23 cellular contexts compared by ENCODE assay signal in the genomic region with DNA sequence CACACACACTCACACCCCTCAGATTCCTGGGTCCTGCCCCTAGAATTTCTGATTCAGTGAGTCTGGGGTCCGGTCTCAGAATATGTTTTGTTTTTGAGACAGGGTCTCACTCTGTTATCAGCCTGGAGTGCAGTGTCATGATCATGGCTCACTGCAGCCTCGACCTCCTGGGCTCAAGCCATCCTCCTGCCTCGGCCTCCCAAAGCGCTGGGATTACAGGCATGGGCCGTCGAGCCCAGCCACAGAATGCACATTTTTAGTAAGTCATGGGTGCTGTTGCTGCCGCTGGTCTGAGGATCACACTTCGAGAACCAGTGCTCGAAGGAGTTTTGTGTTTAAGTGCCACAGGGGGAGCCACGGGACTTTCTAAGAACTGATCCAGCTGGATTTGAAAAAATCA. TPM values are rescaled to one million over a fixed set of nuclear protein-coding genes. Genes with fewer than 3 reads are reported as not detected.
A peak's percentile ranks its signal among the peaks of the same experiment; 100 is the strongest.
DNase-seq lines count a peak whose midpoint lies in the region; ATAC-seq, FAIRE-seq and TF ChIP-seq lines count a peak whose summit lies in the region.
"Had no signal": no experiment of that assay in that cellular context is flagged by ENCODE, and none has a peak within 500 bp of the region (broad histone marks: within the 10 kb centered on the region; RNA-seq: fewer than 3 reads in every experiment).

No MANE protein-coding gene starts in this region.

- peak; percentile 17 for DNase-seq in kidney
- DNase-seq in posterior vena cava (ENCODE audit: low spot score), result peak; percentile 25
- DNase-seq: ACHN; BE2C; C1 segment of cervical spinal cord; CD4-positive, CD25-positive, alpha-beta regulatory T cell; CD8-positive, alpha-beta memory T cell; COR-L47; DMS 273 treated with DMSO at 0.1 percent for 48 hours; DMS53; DND-41; EL; H9 had no signal

- H3K27ac Mint-ChIP-seq in IgD-negative memory B cell, result peak overlapping the region in 2 of 3 donors; percentile 13 to 57
- no peak overlapping the region for H3K27ac Mint-ChIP-seq in stimulated activated memory B cell treated with anti-CD40 and anti-IgM and Interleukin-4, amounts not matched to agents 10 μg/mL and 1 μg/mL and 100 μg/mL, for 72 hours
- H3K27ac Mint-ChIP-seq: CD4-positive, CD25-positive, alpha-beta regulatory T cell; CD8-positive, alpha-beta memory T cell; H9 had no signal

- no peak for FAIRE-seq in kidney (lab: Jason Lieb, UNC)
- FAIRE-seq: A204.1, GM12878, GM19239, H1 had no signal

- H3K9ac ChIP-seq in kidney (ENCODE audit: low read length in 2 of 2), result no peak overlapping the region

- H3K36me3 Mint-ChIP-seq in IgD-negative memory B cell, result no peaks in the 10 kb centered on the region
- H3K36me3 Mint-ChIP-seq in stimulated activated memory B cell treated with anti-CD40 and anti-IgM and Interleukin-4, amounts not matched to agents 10 μg/mL and 1 μg/mL and 100 μg/mL, for 72 hours, result no peaks in the 10 kb centered on the region
- H3K36me3 Mint-ChIP-seq: CD4-positive, CD25-positive, alpha-beta regulatory T cell; CD8-positive, alpha-beta memory T cell had no signal

- CTCF ChIA-PET in HEK293 (lab: Yijun Ruan, JAX), result no interaction called here

- H3K36me3 ChIP-seq in HEK293 (ENCODE audit: control insufficient read depth in 2 of 2, insufficient read depth in 1 of 2, low read length in 2 of 2) (no peaks in the 10 kb centered on the region), kidney (ENCODE audit: control insufficient read depth in 1 of 2, insufficient read depth in 2 of 2, low read length in 2 of 2) (no peaks in the 10 kb centered on the region)
- H3K36me3 ChIP-seq: BE2C had no signal

- peaks cover 10% of the 10 kb centered on the region for H3K27me3 Mint-ChIP-seq in IgD-negative memory B cell
- H3K27me3 Mint-ChIP-seq in stimulated activated memory B cell treated with anti-CD40 and anti-IgM and Interleukin-4, amounts not matched to agents 10 μg/mL and 1 μg/mL and 100 μg/mL, for 72 hours, result peaks cover 32% of the 10 kb centered on the region
- H3K27me3 Mint-ChIP-seq: CD4-positive, CD25-positive, alpha-beta regulatory T cell; CD8-positive, alpha-beta memory T cell had no signal

- H3K9me3 Mint-ChIP-seq in IgD-negative memory B cell, result peaks cover 2 to 4% (median 3%) of the 10 kb centered on the region in 3 donors
- peaks cover 6% of the 10 kb centered on the region for H3K9me3 Mint-ChIP-seq in stimulated activated memory B cell treated with anti-CD40 and anti-IgM and Interleukin-4, amounts not matched to agents 10 μg/mL and 1 μg/mL and 100 μg/mL, for 72 hours
- H3K9me3 Mint-ChIP-seq: CD8-positive, alpha-beta memory T cell had no signal

- no peak overlapping the region for H3K4me3 Mint-ChIP-seq in IgD-negative memory B cell
- no peak overlapping the region for H3K4me3 Mint-ChIP-seq in stimulated activated memory B cell treated with anti-CD40 and anti-IgM and Interleukin-4, amounts not matched to agents 10 μg/mL and 1 μg/mL and 100 μg/mL, for 72 hours
- H3K4me3 Mint-ChIP-seq: CD4-positive, CD25-positive, alpha-beta regulatory T cell; CD8-positive, alpha-beta memory T cell; H9 had no signal

- H3K27ac ChIP-seq in HEK293 (ENCODE audit: extremely low read depth, low read depth, low read length) (no peak overlapping the region), kidney (ENCODE audit: low read depth in 2 of 2, low read length in 2 of 2) (no peak overlapping the region)

- H3K4me1 ChIP-seq in HEK293 (ENCODE audit: control insufficient read depth, insufficient read depth, low read length) (no peaks in the 10 kb centered on the region), kidney (ENCODE audit: control insufficient read depth in 1 of 2, insufficient read depth in 1 of 2, low read depth in 1 of 2, low read length in 2 of 2) (no peaks in the 10 kb centered on the region)
- H3K4me1 ChIP-seq: BE2C had no signal

- TF ChIP-seq CTCF in HEK293 (tag by site-specific recombination; IDR thresholded peaks at IDR 0.05) (no peak), kidney (IDR thresholded peaks at IDR 0.05; ENCODE audit: borderline replicate concordance, extremely low read depth, insufficient read depth) (no peak)

- H3K9me3 ChIP-seq in HEK293 (ENCODE audit: control insufficient read depth, insufficient read depth, low read depth, low read length) (no peaks in the 10 kb centered on the region), kidney (ENCODE audit: control insufficient read depth in 1 of 2, low read length in 2 of 2) (no peaks in the 10 kb centered on the region)
- H3K9me3 ChIP-seq: BE2C had no signal

- intact Hi-C loops in kidney (cut with DNase I), result no loop called here
- intact Hi-C loops in posterior vena cava (cut with DNase I), result no loop called here

- POLR2A ChIA-PET in HEK293 (lab: Yijun Ruan, JAX), result no interaction called here

- no peak for ATAC-seq in HG02759 (IDR thresholded peaks at IDR 0.05; ENCODE audit: unreplicated experiment)
- ATAC-seq in HG03135 (IDR thresholded peaks at IDR 0.05; ENCODE audit: unreplicated experiment), result no peak
- ATAC-seq in stimulated activated memory B cell treated with anti-CD40 and anti-IgM and Interleukin-4, amounts not matched to agents 10 μg/mL and 1 μg/mL and 100 μg/mL, for 72 hours, result no peak
- ATAC-seq: GM12878 had no signal

- no peak overlapping the region for H3K4me3 ChIP-seq in HEK293 (ENCODE audit: low read depth, low read length)
- no peak overlapping the region for H3K4me3 ChIP-seq in kidney (ENCODE audit: low read length in 2 of 2)
- H3K4me3 ChIP-seq: GM12878 had no signal

- H3K4me1 Mint-ChIP-seq in IgD-negative memory B cell, result no peaks in the 10 kb centered on the region
- peaks cover 5% of the 10 kb centered on the region for H3K4me1 Mint-ChIP-seq in stimulated activated memory B cell treated with anti-CD40 and anti-IgM and Interleukin-4, amounts not matched to agents 10 μg/mL and 1 μg/mL and 100 μg/mL, for 72 hours
- H3K4me1 Mint-ChIP-seq: CD4-positive, CD25-positive, alpha-beta regulatory T cell had no signal

TF ChIP-seq in HEK293, 187 proteins besides CTCF, POLR2A, EP300 and RAD21:
- TF ChIP-seq ZNF324 (tag by site-specific recombination; IDR thresholded peaks at IDR 0.05) (no peak), ZSCAN4 (tag by site-specific recombination; IDR thresholded peaks at IDR 0.05) (peak; percentile 43; the same call in 1 of the 2 replicates), GLIS1 (tag by site-specific recombination; IDR thresholded peaks at IDR 0.05) (no peak)

RNA-seq across cellular contexts. Expression of gene TNFSF14, which starts 22.1 kb away (rescaled TPM):
- polyA plus RNA-seq in IgD-negative memory B cell, result 0.25 TPM
- 2.5 TPM for total RNA-seq in kidney
- polyA plus RNA-seq in kidney (ENCODE audit: insufficient read depth, low read depth, low replicate concordance), result not detected
- 1 to 10 TPM; 1.4 to 1.6 TPM for total RNA-seq in posterior vena cava
- total RNA-seq: G401, H1, H9 had no signal

RNA-seq across cellular contexts. Expression of gene C3, which starts 28.4 kb away (rescaled TPM):
- not detected for polyA plus RNA-seq in IgD-negative memory B cell
- 3,831 TPM for total RNA-seq in kidney
- polyA plus RNA-seq in kidney (ENCODE audit: insufficient read depth, low read depth, low replicate concordance), result 452 TPM
- 1,000 to 10,000 TPM in 1 of 2 donors, 100 to 1,000 TPM in 1; 929 to 2,763 TPM for total RNA-seq in posterior vena cava
- total RNA-seq: CD4-positive, CD25-positive, alpha-beta regulatory T cell had no signal
- polyA plus RNA-seq: CD4-positive, CD25-positive, alpha-beta regulatory T cell; CD8-positive, alpha-beta memory T cell had no signal

RNA-seq across cellular contexts. Expression of gene GPR108, which starts 45.4 kb away (rescaled TPM):
- polyA plus RNA-seq in IgD-negative memory B cell, result 81.3 TPM
- 113 TPM for total RNA-seq in kidney
- polyA plus RNA-seq in kidney (ENCODE audit: insufficient read depth, low read depth, low replicate concordance), result 144 TPM
- 10 to 100 TPM; 39.3 to 43.4 TPM for total RNA-seq in posterior vena cava

RNA-seq across cellular contexts. Expression of gene TRIP10, which starts 47.5 kb away (rescaled TPM):
- polyA plus RNA-seq in IgD-negative memory B cell (4.0 TPM), kidney (ENCODE audit: insufficient read depth, low read depth, low replicate concordance) (57.5 TPM)
- total RNA-seq in kidney (92.9 TPM), posterior vena cava (10 to 100 TPM; 83.2 to 92.6 TPM)
